In the genomic region with DNA sequence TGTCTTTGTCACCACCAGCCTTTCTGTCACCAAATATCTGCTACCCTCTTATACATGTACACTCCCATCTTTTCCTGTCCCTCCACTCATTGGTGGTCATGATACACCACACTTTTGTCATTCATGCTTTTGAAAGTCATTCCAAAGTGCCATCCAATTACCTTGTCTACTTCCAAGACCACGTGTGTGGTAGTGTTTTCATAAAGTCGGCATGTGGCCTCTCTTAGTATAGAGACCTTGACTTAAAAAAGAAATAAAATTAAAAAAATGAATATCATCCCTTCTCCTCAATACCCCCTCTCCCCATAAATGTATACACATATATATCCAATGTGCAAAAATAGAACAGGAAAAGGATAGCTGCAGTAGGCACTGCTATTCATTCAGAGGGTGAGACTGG, we compare ENCODE assay signal across 21 cellular contexts.
"Had no signal": no experiment of that assay in that cellular context is flagged by ENCODE, and none has a peak within 500 bp of the region (broad histone marks: within the 10 kb centered on the region; RNA-seq: fewer than 3 reads in every experiment).

No MANE protein-coding gene starts in this region.

- H3K4me3 Mint-ChIP-seq: mesothelial cell of epicardium, naive B cell had no signal

- H3K27me3 Mint-ChIP-seq: naive B cell had no signal

- H3K36me3 Mint-ChIP-seq: mesothelial cell of epicardium, naive B cell had no signal

- H3K9me3 ChIP-seq: esophagus squamous epithelium, gastrocnemius medialis, heart right ventricle, lower lobe of right lung, mucosa of descending colon had no signal

- H3K9me3 Mint-ChIP-seq: mesothelial cell of epicardium had no signal

- H3K27ac ChIP-seq: coronary artery, dorsolateral prefrontal cortex, esophagus squamous epithelium, gastrocnemius medialis, heart right ventricle, left lung, lower lobe of right lung had no signal

- H3K36me3 ChIP-seq: esophagus squamous epithelium, gastrocnemius medialis, heart right ventricle, left lung, lower lobe of right lung had no signal

- ATAC-seq: gastrocnemius medialis, heart right ventricle, left cardiac atrium, left lung, left ventricle myocardium superior, lower lobe of right lung, mucosa of descending colon had no signal

- DNase-seq: dermis blood vessel endothelial cell; dorsolateral prefrontal cortex; effector CD4-positive, alpha-beta T cell; effector memory CD4-positive, alpha-beta T cell; esophagus squamous epithelium; foreskin fibroblast; foreskin melanocyte; gastrocnemius medialis; glutamatergic neuron; head of caudate nucleus; heart right ventricle; hippocampal formation; left cardiac atrium; left lung; left ventricle myocardium superior; lower lobe of right lung; mesenchymal stem cell; mucosa of descending colon; naive B cell had no signal

- H3K4me1 ChIP-seq: esophagus squamous epithelium, gastrocnemius medialis, heart right ventricle, left lung, lower lobe of right lung had no signal

- H3K27me3 ChIP-seq: dorsolateral prefrontal cortex, esophagus squamous epithelium, gastrocnemius medialis, left lung had no signal

- H3K4me3 ChIP-seq: coronary artery, dorsolateral prefrontal cortex, esophagus squamous epithelium, gastrocnemius medialis, heart right ventricle, left lung, lower lobe of right lung, mucosa of descending colon had no signal

- H3K27ac Mint-ChIP-seq: mesothelial cell of epicardium, naive B cell had no signal

- H3K4me1 Mint-ChIP-seq: mesothelial cell of epicardium, naive B cell had no signal
